Comparison of ENCODE assay signal across 11 cellular contexts in genomic region chr7:96322847-96323461, GRCh38. TPM values are rescaled to one million over a fixed set of nuclear protein-coding genes. Genes with fewer than 3 reads are reported as not detected.
A peak's percentile ranks its signal among the peaks of the same experiment; 100 is the strongest.
DNase-seq lines count a peak whose midpoint lies in the region; ATAC-seq and TF ChIP-seq lines count a peak whose summit lies in the region.
"Had no signal": no experiment of that assay in that cellular context is flagged by ENCODE, and none has a peak within 500 bp of the region (broad histone marks: within the 10 kb centered on the region; RNA-seq: fewer than 3 reads in every experiment).

No MANE protein-coding gene starts in this region.

- H3K27ac Mint-ChIP-seq in activated CD8-positive, alpha-beta memory T cell treated with anti-CD3 and anti-CD28 coated beads, Interleukin-2, amount 10 ng/mL, durations not matched to agents 7 days and 5 days: no peak overlapping the region
- H3K27ac Mint-ChIP-seq in T-helper 17 cell (no peak overlapping the region), glutamatergic neuron (ENCODE audit: unreplicated experiment) (no peak overlapping the region)
- H3K27ac Mint-ChIP-seq in stimulated activated naive B cell treated with anti-CD40 and anti-IgM and Interleukin-4, amounts not matched to agents 10 μg/mL and 1 μg/mL and 100 μg/mL, for 72 hours: peak overlapping the region; percentile 31

- no peak for ATAC-seq in activated CD8-positive, alpha-beta memory T cell treated with anti-CD3 and anti-CD28 coated beads, Interleukin-2, amount 10 ng/mL, durations not matched to agents 7 days and 5 days
- no peak for ATAC-seq in T-helper 17 cell
- no peak for ATAC-seq in stimulated activated naive B cell treated with anti-CD40 and anti-IgM and Interleukin-4, amounts not matched to agents 10 μg/mL and 1 μg/mL and 100 μg/mL, for 72 hours (replicated peaks)

- peaks cover 20% of the 10 kb centered on the region for H3K4me1 Mint-ChIP-seq in activated CD8-positive, alpha-beta memory T cell treated with anti-CD3 and anti-CD28 coated beads, Interleukin-2, amount 10 ng/mL, durations not matched to agents 7 days and 5 days
- H3K4me1 Mint-ChIP-seq in T-helper 17 cell (peaks cover 18% of the 10 kb centered on the region), glutamatergic neuron (ENCODE audit: low read depth, unreplicated experiment) (peaks cover 11% of the 10 kb centered on the region)
- peaks cover 21 to 63% of the 10 kb centered on the region in 2 donors for H3K4me1 Mint-ChIP-seq in stimulated activated naive B cell treated with anti-CD40 and anti-IgM and Interleukin-4, amounts not matched to agents 10 μg/mL and 1 μg/mL and 100 μg/mL, for 72 hours

- CTCF ChIA-PET in activated CD8-positive, alpha-beta memory T cell treated with anti-CD3 and anti-CD28 coated beads, Interleukin-2, amount 10 ng/mL, durations not matched to agents 7 days and 5 days (lab: Charles Lee): no interaction called here

- H3K27me3 Mint-ChIP-seq in activated CD8-positive, alpha-beta memory T cell treated with anti-CD3 and anti-CD28 coated beads, Interleukin-2, amount 10 ng/mL, durations not matched to agents 7 days and 5 days: no peaks in the 10 kb centered on the region
- H3K27me3 Mint-ChIP-seq in T-helper 17 cell (peaks cover 3% of the 10 kb centered on the region), glutamatergic neuron (ENCODE audit: unreplicated experiment) (peaks cover 4% of the 10 kb centered on the region)
- H3K27me3 Mint-ChIP-seq in stimulated activated naive B cell treated with anti-CD40 and anti-IgM and Interleukin-4, amounts not matched to agents 10 μg/mL and 1 μg/mL and 100 μg/mL, for 72 hours: no peaks in the 10 kb centered on the region

- no peak for DNase-seq in activated CD8-positive, alpha-beta memory T cell treated with anti-CD3 and anti-CD28 coated beads, Interleukin-2, amount 10 ng/mL, durations not matched to agents 7 days and 5 days
- DNase-seq in activated CD8-positive, alpha-beta memory T cell treated with anti-CD3 and anti-CD28 coated beads, Interleukin-2, amount 50 U/mL, for 48 hours: no peak
- no peak for DNase-seq in T-helper 17 cell
- no peak for DNase-seq in glutamatergic neuron
- DNase-seq in stimulated activated naive B cell treated with anti-CD40 and anti-IgM and Interleukin-4, amounts not matched to agents 10 μg/mL and 1 μg/mL and 100 μg/mL, for 72 hours: no peak
- DNase-seq in HUDEP-2 (lab: John Stamatoyannopoulos, UW; ENCODE audit: unreplicated experiment in 76 of 76): no peak
- no peak for DNase-seq in NCI-H2029 treated with DMSO at 0.1 percent for 48 hours (lab: John Stamatoyannopoulos, UW)
- no peak for DNase-seq in stimulated activated CD4-positive, alpha-beta T cell treated with anti-CD3 and anti-CD28 coated beads, Interleukin-4, amount 100 ng/mL, for 4 hours
- DNase-seq: mesenchymal stem cell, SJCRH30, upper lobe of left lung had no signal

- TF ChIP-seq CTCF in glutamatergic neuron (IDR thresholded peaks at IDR 0.05; ENCODE audit: partially characterized antibody, unreplicated experiment): no peak

- no peaks in the 10 kb centered on the region for H3K9me3 ChIP-seq in T-helper 17 cell (ENCODE audit: control insufficient read depth, low read length, poor library complexity, severe bottlenecking)
- H3K9me3 ChIP-seq: SJCRH30, upper lobe of left lung had no signal

- no peaks in the 10 kb centered on the region for H3K9me3 Mint-ChIP-seq in activated CD8-positive, alpha-beta memory T cell treated with anti-CD3 and anti-CD28 coated beads, Interleukin-2, amount 10 ng/mL, durations not matched to agents 7 days and 5 days (ENCODE audit: low read depth)
- no peaks in the 10 kb centered on the region for H3K9me3 Mint-ChIP-seq in glutamatergic neuron (ENCODE audit: unreplicated experiment)
- peaks cover 10 to 18% of the 10 kb centered on the region in 2 donors for H3K9me3 Mint-ChIP-seq in stimulated activated naive B cell treated with anti-CD40 and anti-IgM and Interleukin-4, amounts not matched to agents 10 μg/mL and 1 μg/mL and 100 μg/mL, for 72 hours

- peak overlapping the region; percentile 79 for H3K4me3 Mint-ChIP-seq in activated CD8-positive, alpha-beta memory T cell treated with anti-CD3 and anti-CD28 coated beads, Interleukin-2, amount 10 ng/mL, durations not matched to agents 7 days and 5 days
- H3K4me3 Mint-ChIP-seq in T-helper 17 cell: peak overlapping the region; percentile 95
- H3K4me3 Mint-ChIP-seq in glutamatergic neuron (ENCODE audit: unreplicated experiment): peak overlapping the region; percentile 84
- H3K4me3 Mint-ChIP-seq in stimulated activated naive B cell treated with anti-CD40 and anti-IgM and Interleukin-4, amounts not matched to agents 10 μg/mL and 1 μg/mL and 100 μg/mL, for 72 hours: peak overlapping the region in 1 of 2 donors; percentile 17

- H3K36me3 Mint-ChIP-seq in activated CD8-positive, alpha-beta memory T cell treated with anti-CD3 and anti-CD28 coated beads, Interleukin-2, amount 10 ng/mL, durations not matched to agents 7 days and 5 days: no peaks in the 10 kb centered on the region
- H3K36me3 Mint-ChIP-seq in T-helper 17 cell (ENCODE audit: low read depth): peaks cover 4% of the 10 kb centered on the region
- no peaks in the 10 kb centered on the region for H3K36me3 Mint-ChIP-seq in glutamatergic neuron (ENCODE audit: unreplicated experiment)
- H3K36me3 Mint-ChIP-seq in stimulated activated naive B cell treated with anti-CD40 and anti-IgM and Interleukin-4, amounts not matched to agents 10 μg/mL and 1 μg/mL and 100 μg/mL, for 72 hours: peaks cover 19 to 28% of the 10 kb centered on the region in 2 donors

RNA-seq across cellular contexts. Expression of gene SLC25A13, which starts 1.1 kb away (rescaled TPM):
- 10 to 100 TPM in 1 of 2 experiments, 1 to 10 TPM in 1; 7.9 to 10.4 TPM for total RNA-seq in activated CD8-positive, alpha-beta memory T cell treated with anti-CD3 and anti-CD28 coated beads, Interleukin-2, amount 10 ng/mL, durations not matched to agents 7 days and 5 days
- total RNA-seq in T-helper 17 cell (10 to 100 TPM; 13.0 to 17.1 TPM), glutamatergic neuron (ENCODE audit: unreplicated experiment) (48.5 TPM)
